In the genomic region with DNA sequence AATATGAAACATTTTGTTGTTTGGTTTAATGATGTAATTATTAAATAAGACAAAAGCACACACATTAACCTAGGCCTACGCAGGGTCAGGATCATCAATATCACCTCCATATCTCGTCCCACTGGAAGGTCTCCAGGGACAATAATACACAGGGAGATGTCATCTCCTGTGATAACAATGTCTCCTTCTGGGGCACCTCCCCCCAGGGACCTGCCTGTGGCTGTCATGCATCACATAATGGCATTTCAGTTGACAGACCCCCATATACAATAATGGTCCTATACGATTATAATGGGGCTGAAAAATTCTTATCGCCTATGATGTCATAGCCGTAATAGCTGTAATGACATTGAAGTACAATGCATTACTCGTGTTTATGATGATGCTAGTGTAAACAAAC, we compare ENCODE assay signal across 10 cellular contexts.
"Had no signal": no experiment of that assay in that cellular context is flagged by ENCODE, and none has a peak within 500 bp of the region (broad histone marks: within the 10 kb centered on the region; RNA-seq: fewer than 3 reads in every experiment).

No MANE protein-coding gene starts in this region.

- FAIRE-seq: H1, H54, K562 had no signal

- H3K27ac ChIP-seq: HL-60 had no signal

- ATAC-seq: GM23338, K562 had no signal

- DNase-seq: H9, HCEC 1CT, HFFc6, IMR-90, KG1 had no signal

- H3K4me2 ChIP-seq: GM23338 had no signal

- H3K4me3 ChIP-seq: GM23338, K562 had no signal

- H2AFZ ChIP-seq: GM23338 had no signal
